In the genomic region with DNA sequence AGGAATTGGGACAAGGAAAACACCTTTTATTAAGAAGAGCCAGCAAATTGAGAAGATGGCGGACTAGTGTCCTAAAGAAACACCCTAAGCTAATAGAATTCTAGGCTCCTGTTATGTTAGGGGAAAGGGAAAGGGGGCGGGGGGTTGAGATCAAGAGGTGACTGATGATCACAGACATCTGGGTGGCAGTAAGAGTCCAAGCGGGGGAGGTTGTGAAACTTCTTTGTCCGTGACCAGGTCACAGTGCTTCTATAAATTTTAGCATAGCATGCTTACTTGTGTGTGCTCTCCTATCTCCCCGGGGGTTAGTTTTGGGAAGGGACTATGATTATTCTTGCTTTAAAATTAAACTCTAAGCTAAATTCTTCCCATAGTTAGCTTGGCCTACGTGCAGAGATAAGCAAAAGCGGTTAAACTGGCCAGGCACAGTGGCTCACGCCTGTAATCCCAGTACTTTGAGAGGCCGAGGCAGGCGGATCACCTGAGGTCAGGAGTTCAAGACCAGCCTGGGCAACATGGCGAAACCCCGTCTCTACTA, we compare ENCODE assay signal across 1 cellular context.
TF ChIP-seq lines count a peak whose summit lies in the region.

No MANE protein-coding gene starts in this region.

TF ChIP-seq in GM23338, 12 proteins besides CTCF, POLR2A, EP300 and RAD21 (continued from another document):
- TF ChIP-seq ZNF331 (CRISPR knock-in tag; IDR thresholded peaks at IDR 0.05; ENCODE audit: low read depth), result no peak
